8 cellular contexts compared by ENCODE assay signal in genomic region chr11:60831143-60831500, GRCh38. TPM values are rescaled to one million over a fixed set of nuclear protein-coding genes. Genes with fewer than 3 reads are reported as not detected.
DNase-seq lines count a peak whose midpoint lies in the region; ATAC-seq and TF ChIP-seq lines count a peak whose summit lies in the region.

No MANE protein-coding gene starts in this region.

- H2AFZ ChIP-seq in H9 (ENCODE audit: low read length), result no peak overlapping the region

- H3K4me1 ChIP-seq in H9 (ENCODE audit: insufficient read depth, low read length) (no peaks in the 10 kb centered on the region), heart left ventricle (peaks cover 0 to 18% (median 1%) of the 10 kb centered on the region in 12 donors)

- no peak for TF ChIP-seq POLR2A in heart left ventricle (IDR thresholded peaks at IDR 0.05)

- H4K5ac ChIP-seq in H9 (ENCODE audit: insufficient read length, low read depth, low read length), result no peak overlapping the region

- no peak overlapping the region for H3K18ac ChIP-seq in H9 (ENCODE audit: insufficient read length, low read depth, low read length)

- H4K8ac ChIP-seq in H9 (replicated peaks; ENCODE audit: insufficient read length, low read depth, low read length), result no peak overlapping the region

- H4K20me1 ChIP-seq in H9 (ENCODE audit: control insufficient read depth, insufficient read depth, insufficient read length), result no peaks in the 10 kb centered on the region

- ATAC-seq in T-cell (replicated peaks in 1 of 4), result peak; percentile 84 to 88 (median 88)
- ATAC-seq in heart left ventricle, result peak; percentile 86 to 93 (median 90)

- no peak overlapping the region for H3K27ac Mint-ChIP-seq in H9
- no peak overlapping the region for H3K27ac Mint-ChIP-seq in T-cell

- no peak overlapping the region for H2BK15ac ChIP-seq in H9 (ENCODE audit: low read depth, low read length)

- H3K27me3 ChIP-seq in H9 (ENCODE audit: insufficient read depth, low read length) (no peaks in the 10 kb centered on the region), heart left ventricle (no peaks in the 10 kb centered on the region)

- H3K36me3 ChIP-seq in heart left ventricle, result no peaks in the 10 kb centered on the region

- POLR2A ChIA-PET in T-cell (lab: Charles Lee), result no interaction called here

- no peaks in the 10 kb centered on the region for H3K9me3 ChIP-seq in H9 (ENCODE audit: control insufficient read depth, low read depth, low read length)
- no peaks in the 10 kb centered on the region for H3K9me3 ChIP-seq in heart left ventricle

- H3K4me1 Mint-ChIP-seq in H9 (peaks cover 0 to 3% of the 10 kb centered on the region in 2 experiments; a peak in 1 of 4 replicates), T-cell (no peaks in the 10 kb centered on the region)

- no peaks in the 10 kb centered on the region for H3K79me2 ChIP-seq in H9 (ENCODE audit: insufficient read depth, low read length)

- H3K4ac ChIP-seq in H9 (ENCODE audit: low read depth, low read length), result no peak overlapping the region

- TF ChIP-seq CTCF in H9 (conservative IDR thresholded peaks at IDR 0.05) (peak; percentile 92), heart left ventricle (IDR thresholded peaks at IDR 0.05) (peak; percentile 86 to 97 (median 95))

- no peak overlapping the region for H4K91ac ChIP-seq in H9 (ENCODE audit: insufficient read length, low read depth, low read length)

- H3K4me3 ChIP-seq in heart left ventricle, result no peak overlapping the region

- no peak overlapping the region for H3K14ac ChIP-seq in H9 (ENCODE audit: insufficient read depth, low read length)

- no peak overlapping the region for H3K27ac ChIP-seq in H9 (ENCODE audit: insufficient read length, low read depth, low read length)
- H3K27ac ChIP-seq in heart left ventricle, result no peak overlapping the region

- H3K9me3 Mint-ChIP-seq in H9 (no peaks in the 10 kb centered on the region), T-cell (no peaks in the 10 kb centered on the region)

- no peak overlapping the region for H3K56ac ChIP-seq in H9 (ENCODE audit: insufficient read length, low read depth, low read length)

- intact Hi-C loops in heart left ventricle (cut with DNase I), result loop anchor here (1.0 to 10.0 kb wide), 14 partner anchors 54 to 356 kb away; partner anchors contain the start of genes SLC15A3 (in 1 of the 10) and VPS37C (in 1 of the 10)

- DNase-seq in DMS53 (lab: John Stamatoyannopoulos, UW), result peak; percentile 93
- peak; percentile 73 for DNase-seq in H9
- DNase-seq in NCI-H1105 treated with DMSO at 0.1 percent for 48 hours (lab: John Stamatoyannopoulos, UW), result peak; percentile 92
- peak; percentile 34 to 82 (median 73) for DNase-seq in T-cell
- peak; percentile 47 for DNase-seq in activated naive CD8-positive, alpha-beta T cell treated with anti-CD3 and anti-CD28 coated beads, Interleukin-2, amount 50 U/mL, for 16 hours (ENCODE audit: low read depth, low spot score)
- peak; percentile 74 to 89 (median 85) for DNase-seq in heart left ventricle
- DNase-seq in renal cortical epithelial cell (ENCODE audit: low read depth), result peak; percentile 72
- DNase-seq in mesenteric fat pad (ENCODE audit: low spot score), result no peak

- no peak overlapping the region for H2BK120ac ChIP-seq in H9 (ENCODE audit: low read depth, low read length, poor library complexity, severe bottlenecking)

- H3K79me1 ChIP-seq in H9 (ENCODE audit: insufficient read depth, low read depth, low read length, poor library complexity, severe bottlenecking), result no peaks in the 10 kb centered on the region

- no peak overlapping the region for H2BK20ac ChIP-seq in H9 (ENCODE audit: low read depth, low read length, poor library complexity, severe bottlenecking)

- H2BK5ac ChIP-seq in H9 (ENCODE audit: insufficient read length, low read length), result no peak overlapping the region

- H3K27me3 Mint-ChIP-seq in H9 (ENCODE audit: low read depth) (peaks cover 15% of the 10 kb centered on the region), T-cell (peaks cover 3 to 7% of the 10 kb centered on the region in 2 donors)

- no peak overlapping the region for H3K4me2 ChIP-seq in H9 (ENCODE audit: insufficient read depth, insufficient read length, low read length)

- H2BK12ac ChIP-seq in H9 (ENCODE audit: insufficient read length, low read depth, low read length), result no peak overlapping the region

- H3K36me3 Mint-ChIP-seq in H9 (ENCODE audit: insufficient read depth in 1 of 3, low read depth in 3 of 3) (no peaks in the 10 kb centered on the region), T-cell (no peaks in the 10 kb centered on the region)

- H3K23ac ChIP-seq in H9 (ENCODE audit: insufficient read length, low read depth, low read length), result no peak overlapping the region

- no peak overlapping the region for H3K9ac ChIP-seq in H9 (ENCODE audit: extremely low read depth, insufficient read length, low read length)

- H3T11ph ChIP-seq in H9 (ENCODE audit: low read length), result no peak overlapping the region

- no peak overlapping the region for H2AK5ac ChIP-seq in H9 (ENCODE audit: insufficient read length, low read length)

- CTCF ChIA-PET in T-cell (lab: Charles Lee), result interaction anchor here (0.5 to 3.3 kb wide), 19 partner anchors 9 to 555 kb away, joined by 3 to 45 read pairs (median 3); partner anchors contain the start of gene CCDC86 (in 1 of the 2)

- peak overlapping the region in 1 of 2 experiments; percentile 8; a peak in 1 of 5 replicates for H3K4me3 Mint-ChIP-seq in H9
- no peak overlapping the region for H3K4me3 Mint-ChIP-seq in T-cell

- no CpG with 5 or more reads among the region's 8 CpGs for WGBS in H9 (ENCODE audit: extremely low coverage, insufficient read length, low lambda C conversion rate)
- WGBS in heart left ventricle, 4 donors, result 11 to 47% (median 15%) methylated on average over 3 to 8 of the region's 8 CpGs

- H3K23me2 ChIP-seq in H9 (ENCODE audit: insufficient read length, low read depth, low read length, poor library complexity, severe bottlenecking), result no peaks in the 10 kb centered on the region

RNA-seq across cellular contexts. Expression of gene CCDC86, which starts 10.8 kb away (rescaled TPM):
- total RNA-seq in H9 (2021) (82.3 and 84.3 TPM in 2 replicates), T-cell (10 to 100 TPM; 11.6 to 20.7 (median 16.3) TPM), heart left ventricle (10 to 100 TPM in 5 of 9 donors, 1 to 10 TPM in 4; 6.0 to 26.7 (median 10.1) TPM), renal cortical epithelial cell (6.4 and 21.2 TPM in 2 replicates), mesenteric fat pad (40.4 TPM)
- polyA plus RNA-seq in heart left ventricle, result 10 to 100 TPM in 1 of 2 donors, 1 to 10 TPM in 1; 8.1 to 33.3 TPM

RNA-seq across cellular contexts. Expression of gene PTGDR2, which starts 24.6 kb away (rescaled TPM):
- total RNA-seq in H9 (2021), result 0.07 TPM in 1 of 2 replicates, not detected in the other
- total RNA-seq in T-cell, result 10 to 100 TPM in 1 of 5 donors, 1 to 10 TPM in 4; 1.6 to 23.1 (median 2.7) TPM
- 1 to 10 TPM in 8 of 9 donors, under 1 TPM in 1; 0.61 to 7.9 (median 1.4) TPM for total RNA-seq in heart left ventricle
- polyA plus RNA-seq in heart left ventricle, result 1 to 10 TPM in 1 of 2 donors, under 1 TPM in 1; 0.76 to 4.3 TPM
- not detected in 2 replicates for total RNA-seq in renal cortical epithelial cell
- total RNA-seq in mesenteric fat pad, result 0.19 TPM

RNA-seq across cellular contexts. Expression of gene ZP1, which starts 36.2 kb away (rescaled TPM):
- total RNA-seq in H9 (2021), result not detected in 2 replicates
- 1 to 10 TPM in 1 of 5 donors, under 1 TPM in 1, not detected in 3; 0.20 to 1.0 TPM for total RNA-seq in T-cell
- under 1 TPM in 2 of 9 donors, not detected in 7; 0.30 to 0.95 TPM for total RNA-seq in heart left ventricle
- under 1 TPM; 0.15 to 0.33 TPM for polyA plus RNA-seq in heart left ventricle
- total RNA-seq in renal cortical epithelial cell, result not detected in 2 replicates
- total RNA-seq in mesenteric fat pad, result 1.4 TPM

RNA-seq across cellular contexts. Expression of gene MS4A10, which starts 46.0 kb away (rescaled TPM):
- total RNA-seq in H9 (2021) (not detected in 2 replicates), T-cell (not detected), heart left ventricle (not detected), renal cortical epithelial cell (not detected in 2 replicates), mesenteric fat pad (not detected)
- polyA plus RNA-seq in heart left ventricle, result not detected
